In genomic region chr21:44987301-44987885, GRCh38 we compare ENCODE assay signal across 27 cellular contexts. TPM values are rescaled to one million over a fixed set of nuclear protein-coding genes. Genes with fewer than 3 reads are reported as not detected.
DNase-seq lines count a peak whose midpoint lies in the region; ATAC-seq and TF ChIP-seq lines count a peak whose summit lies in the region.
"Had no signal": no experiment of that assay in that cellular context is flagged by ENCODE, and none has a peak within 500 bp of the region (broad histone marks: within the 10 kb centered on the region; RNA-seq: fewer than 3 reads in every experiment).

No MANE protein-coding gene starts in this region.

- H3K4me1 ChIP-seq in RWPE2 (ENCODE audit: insufficient read depth, poor library complexity, severe bottlenecking) (peaks cover 6% of the 10 kb centered on the region), sigmoid colon (peaks cover 0 to 78% (median 56%) of the 10 kb centered on the region in 4 donors)
- H3K4me1 ChIP-seq: pancreas had no signal

- WGBS in sigmoid colon, 2 donors, result 74 to 75% methylated on average over 23 of the region's 23 CpGs

- no peak overlapping the region for H3K27ac Mint-ChIP-seq in activated CD4-positive, alpha-beta T cell treated with anti-CD3 and anti-CD28 coated beads for 36 hours
- H3K27ac Mint-ChIP-seq: activated naive CD4-positive, alpha-beta T cell treated with anti-CD3 and anti-CD28 coated beads for 36 hours; CD8-positive, alpha-beta T cell; GM23338; nephron; stimulated activated memory B cell treated with anti-CD40 and anti-IgM and Interleukin-4, amounts not matched to agents 10 μg/mL and 1 μg/mL and 100 μg/mL, for 72 hours had no signal

- DNase-seq in activated CD4-positive, alpha-beta T cell treated with anti-CD3 and anti-CD28 coated beads for 36 hours, result peak; percentile 3
- no peak for DNase-seq in activated CD4-positive, alpha-beta T cell treated with anti-CD3 and anti-CD28 coated beads, Interleukin-2, amount 50 U/mL, for 1 hour
- DNase-seq in RWPE2 (ENCODE audit: low spot score) (peak; percentile 53), left ventricle myocardium superior (peak; percentile 21), sigmoid colon (peak; percentile 63), kidney tubule cell (ENCODE audit: low spot score) (no peak)
- DNase-seq in activated naive CD4-positive, alpha-beta T cell treated with Interleukin-2 at 50 U/mL for 16 hours, result no peak
- DNase-seq: activated CD8-positive, alpha-beta memory T cell treated with anti-CD3 and anti-CD28 coated beads for 24 hours; activated naive CD4-positive, alpha-beta T cell treated with anti-CD3 and anti-CD28 coated beads for 36 hours; activated T-cell treated with anti-CD3 and anti-CD28 coated beads, Interleukin-2, amount 50 U/mL, for 48 hours; amniotic stem cell; CD8-positive, alpha-beta T cell; DMS153; effector CD8-positive, alpha-beta T cell; NCI-H146; NCI-H446 treated with DMSO at 0.1 percent for 48 hours; stimulated activated CD4-positive, alpha-beta T cell treated with anti-CD3 and anti-CD28 coated beads, Interleukin-4, amount 100 ng/mL, for 4 hours had no signal

- TF ChIP-seq CTCF in RWPE2 (IDR thresholded peaks at IDR 0.05; ENCODE audit: poor library complexity, severe bottlenecking) (no peak), sigmoid colon (IDR thresholded peaks at IDR 0.05) (no peak)

- CTCF ChIA-PET in activated CD4-positive, alpha-beta T cell treated with anti-CD3 and anti-CD28 coated beads for 36 hours (lab: Charles Lee), result no interaction called here

- H3K4me3 Mint-ChIP-seq in activated CD4-positive, alpha-beta T cell treated with anti-CD3 and anti-CD28 coated beads for 36 hours, result no peak overlapping the region
- H3K4me3 Mint-ChIP-seq: activated naive CD4-positive, alpha-beta T cell treated with anti-CD3 and anti-CD28 coated beads for 36 hours; CD8-positive, alpha-beta T cell; GM23338; nephron; stimulated activated memory B cell treated with anti-CD40 and anti-IgM and Interleukin-4, amounts not matched to agents 10 μg/mL and 1 μg/mL and 100 μg/mL, for 72 hours had no signal

- H3K27me3 ChIP-seq in RWPE2 (ENCODE audit: insufficient read depth, poor library complexity, severe bottlenecking), result no peaks in the 10 kb centered on the region
- no peaks in the 10 kb centered on the region for H3K27me3 ChIP-seq in sigmoid colon
- H3K27me3 ChIP-seq: heart right ventricle, pancreas had no signal

- H3K4me3 ChIP-seq in RWPE2 (ENCODE audit: severe bottlenecking), result no peak overlapping the region
- no peak overlapping the region for H3K4me3 ChIP-seq in sigmoid colon
- H3K4me3 ChIP-seq: GM23338, heart right ventricle, pancreas had no signal

- TF ChIP-seq EP300 in sigmoid colon (IDR thresholded peaks at IDR 0.05), result no peak

- H3K27me3 Mint-ChIP-seq in activated CD4-positive, alpha-beta T cell treated with anti-CD3 and anti-CD28 coated beads for 36 hours, result no peaks in the 10 kb centered on the region

- POLR2A ChIA-PET in activated CD4-positive, alpha-beta T cell treated with anti-CD3 and anti-CD28 coated beads for 36 hours (lab: Charles Lee), result no interaction called here

- no peaks in the 10 kb centered on the region for H3K36me3 Mint-ChIP-seq in activated CD4-positive, alpha-beta T cell treated with anti-CD3 and anti-CD28 coated beads for 36 hours (ENCODE audit: low read depth)
- H3K36me3 Mint-ChIP-seq: CD8-positive, alpha-beta T cell; stimulated activated memory B cell treated with anti-CD40 and anti-IgM and Interleukin-4, amounts not matched to agents 10 μg/mL and 1 μg/mL and 100 μg/mL, for 72 hours had no signal

- no peak for TF ChIP-seq POLR2A in sigmoid colon (IDR thresholded peaks at IDR 0.05)

- H3K36me3 ChIP-seq in RWPE2 (ENCODE audit: low read depth) (no peaks in the 10 kb centered on the region), sigmoid colon (no peaks in the 10 kb centered on the region)
- H3K36me3 ChIP-seq: heart right ventricle, pancreas had no signal

- H3K27ac ChIP-seq in RWPE2 (ENCODE audit: poor library complexity, severe bottlenecking), result no peak overlapping the region
- peak overlapping the region in 2 of 4 donors; percentile 15 to 38 for H3K27ac ChIP-seq in sigmoid colon
- H3K27ac ChIP-seq: 22Rv1, epithelial cell of prostate, heart right ventricle, pancreas, RWPE1 had no signal

- ATAC-seq in activated CD4-positive, alpha-beta T cell treated with anti-CD3 and anti-CD28 coated beads for 36 hours, result no peak
- ATAC-seq in RWPE2 (ENCODE audit: low read depth), result no peak
- no peak for ATAC-seq in left ventricle myocardium superior
- ATAC-seq in HG02884 (IDR thresholded peaks at IDR 0.05; ENCODE audit: unreplicated experiment), result no peak
- ATAC-seq: CD8-positive, alpha-beta T cell; GM23338; heart right ventricle; pancreas; sciatic nerve; stimulated activated memory B cell treated with anti-CD40 and anti-IgM and Interleukin-4, amounts not matched to agents 10 μg/mL and 1 μg/mL and 100 μg/mL, for 72 hours had no signal

- intact Hi-C loops in activated CD4-positive, alpha-beta T cell treated with anti-CD3 and anti-CD28 coated beads for 36 hours (cut with DNase I, micrococcal nuclease), result no loop called here
- intact Hi-C loops in left ventricle myocardium superior (cut with micrococcal nuclease) (no loop called here), sigmoid colon (cut with DNase I) (no loop called here)

- H3K4me1 Mint-ChIP-seq in activated CD4-positive, alpha-beta T cell treated with anti-CD3 and anti-CD28 coated beads for 36 hours, result no peaks in the 10 kb centered on the region
- H3K4me1 Mint-ChIP-seq: GM23338 had no signal

- no peaks in the 10 kb centered on the region for H3K9me3 Mint-ChIP-seq in activated CD4-positive, alpha-beta T cell treated with anti-CD3 and anti-CD28 coated beads for 36 hours (ENCODE audit: low read depth)
- H3K9me3 Mint-ChIP-seq: activated naive CD4-positive, alpha-beta T cell treated with anti-CD3 and anti-CD28 coated beads for 36 hours; CD8-positive, alpha-beta T cell; GM23338; nephron; stimulated activated memory B cell treated with anti-CD40 and anti-IgM and Interleukin-4, amounts not matched to agents 10 μg/mL and 1 μg/mL and 100 μg/mL, for 72 hours had no signal

- H3K9me3 ChIP-seq in RWPE2 (ENCODE audit: severe bottlenecking) (no peaks in the 10 kb centered on the region), sigmoid colon (no peaks in the 10 kb centered on the region)
- H3K9me3 ChIP-seq: heart right ventricle, pancreas had no signal

RNA-seq across cellular contexts. Expression of gene SLX9, which starts 47.6 kb away (rescaled TPM):
- total RNA-seq in activated CD4-positive, alpha-beta T cell treated with anti-CD3 and anti-CD28 coated beads for 36 hours, result 10 to 100 TPM; 60.8 to 68.8 TPM
- 69.9 TPM for total RNA-seq in left ventricle myocardium superior
- 10 to 100 TPM; 18.3 to 38.8 (median 22.0) TPM for total RNA-seq in sigmoid colon
- 10 to 100 TPM in 2 of 3 donors, 1 to 10 TPM in 1; 9.7 to 31.9 (median 15.0) TPM for polyA plus RNA-seq in sigmoid colon

Comparison
In these comparisons a context has a peak if more than half of its experiments do, and no peak if none do; other contexts are left out.
1. DNase-seq: peak in activated CD4-positive, alpha-beta T cell treated with anti-CD3 and anti-CD28 coated beads for 36 hours (single experiment), RWPE2 (single experiment), left ventricle myocardium superior (single experiment) and sigmoid colon (single experiment); none in activated CD4-positive, alpha-beta T cell treated with anti-CD3 and anti-CD28 coated beads, Interleukin-2, amount 50 U/mL, for 1 hour (single experiment), kidney tubule cell (single experiment) and activated naive CD4-positive, alpha-beta T cell treated with Interleukin-2 at 50 U/mL for 16 hours (single experiment).